In the genomic region with DNA sequence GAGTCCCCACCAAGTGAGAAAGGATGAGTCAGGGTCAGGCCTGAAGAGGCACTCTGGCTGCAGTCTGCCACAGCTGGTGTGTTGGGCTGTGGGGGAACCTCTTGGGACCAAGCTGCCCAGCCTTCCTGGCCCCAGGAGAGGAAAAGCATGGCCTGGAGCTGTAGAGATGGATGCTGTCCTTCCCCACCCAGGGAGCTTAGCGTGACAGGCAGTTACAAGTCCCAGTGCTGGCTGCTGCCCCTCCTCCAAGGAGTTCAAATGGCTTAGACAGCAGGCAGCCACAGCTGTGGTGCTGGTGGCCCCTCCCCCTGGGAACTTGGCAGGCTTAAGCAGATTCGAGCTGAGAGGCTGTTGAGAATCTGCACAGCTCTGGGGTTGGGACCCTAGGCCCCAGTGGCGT, we compare ENCODE assay signal across 12 cellular contexts.
DNase-seq lines count a peak whose midpoint lies in the region; ATAC-seq and TF ChIP-seq lines count a peak whose summit lies in the region.
"Had no signal": no experiment of that assay in that cellular context is flagged by ENCODE, and none has a peak within 500 bp of the region (broad histone marks: within the 10 kb centered on the region; RNA-seq: fewer than 3 reads in every experiment).

No MANE protein-coding gene starts in this region.

- no peaks in the 10 kb centered on the region for H3K36me3 Mint-ChIP-seq in Calu3 (ENCODE audit: insufficient read depth, unreplicated experiment)

- H3K4me3 ChIP-seq in fibroblast of pulmonary artery (replicated peaks; ENCODE audit: low read depth, low read length) = no peak overlapping the region
- no peak overlapping the region for H3K4me3 ChIP-seq in Peyer's patch
- H3K4me3 ChIP-seq: PC-9 had no signal

- H3K27me3 Mint-ChIP-seq in Calu3 (ENCODE audit: unreplicated experiment) = no peaks in the 10 kb centered on the region

- H3K9me3 Mint-ChIP-seq in Calu3 (ENCODE audit: low read depth, unreplicated experiment) = no peaks in the 10 kb centered on the region

- peak; percentile 37 for DNase-seq in NCI-H2227 (lab: John Stamatoyannopoulos, UW; ENCODE audit: unreplicated experiment)
- DNase-seq in NCI-H2227 treated with DMSO at 0.1 percent for 48 hours (lab: John Stamatoyannopoulos, UW) = no peak
- DNase-seq in NCI-H82 (lab: John Stamatoyannopoulos, UW) = peak; percentile 97
- DNase-seq in fibroblast of pulmonary artery (ENCODE audit: low read depth) = peak; percentile 54
- DNase-seq in putamen (ENCODE audit: low spot score) = peak; percentile 28
- no peak for DNase-seq in Peyer's patch
- no peak for DNase-seq in Calu3
- DNase-seq: activated CD4-positive, CD25-positive, alpha-beta regulatory T cell treated with anti-CD3 and anti-CD28 coated beads, Interleukin-2, amount 50 U/mL, for 72 hours; activated naive CD4-positive, alpha-beta T cell treated with Interleukin-2 at 50 U/mL for 16 hours; PC-9 had no signal

- ATAC-seq in HG02981 (IDR thresholded peaks at IDR 0.05; ENCODE audit: unreplicated experiment) = no peak
- ATAC-seq: left lobe of liver had no signal

- no peaks in the 10 kb centered on the region for H3K36me3 ChIP-seq in Peyer's patch

- CTCF ChIA-PET in Calu3 (lab: Charles Lee) = no interaction called here

- no peak overlapping the region for H3K27ac ChIP-seq in Peyer's patch
- H3K27ac ChIP-seq: PC-9 had no signal

- H3K4me3 Mint-ChIP-seq in Calu3 (ENCODE audit: low read depth, unreplicated experiment) = no peak overlapping the region

- no peaks in the 10 kb centered on the region for H3K27me3 ChIP-seq in Peyer's patch

- H3K4me1 Mint-ChIP-seq in Calu3 (ENCODE audit: low read depth, unreplicated experiment) = no peaks in the 10 kb centered on the region

- no peak overlapping the region for H3K27ac Mint-ChIP-seq in Calu3 (ENCODE audit: unreplicated experiment)

- TF ChIP-seq CTCF in fibroblast of pulmonary artery (IDR thresholded peaks at IDR 0.05; ENCODE audit: low read length, missing control alignments) = no peak
- no peak for TF ChIP-seq CTCF in Peyer's patch (IDR thresholded peaks at IDR 0.05)
- TF ChIP-seq CTCF in Calu3 (IDR thresholded peaks at IDR 0.05; ENCODE audit: unreplicated experiment) = no peak

- no peaks in the 10 kb centered on the region for H3K9me3 ChIP-seq in Peyer's patch

- no peak for TF ChIP-seq POLR2A in Peyer's patch (IDR thresholded peaks at IDR 0.05)

- intact Hi-C loops in Calu3 (cut with micrococcal nuclease; ENCODE audit: unreplicated experiment) = loop anchor here (5.0 kb wide), 1 partner anchor 337 kb away; no protein-coding TSS in a partner anchor

- no TSS peak for BruUV-seq in Calu3 (replicated peaks; lab: Mats Ljungman, UMichigan)

- no peaks in the 10 kb centered on the region for H3K4me1 ChIP-seq in Peyer's patch

Comparison
In these comparisons a context has a peak if more than half of its experiments do, and no peak if none do; other contexts are left out.
1. DNase-seq: peak in NCI-H2227 (single experiment), NCI-H82 (single experiment), fibroblast of pulmonary artery (single experiment) and putamen (single experiment); none in NCI-H2227 treated with DMSO at 0.1 percent for 48 hours (single experiment), Peyer's patch (0 of 3) and Calu3 (single experiment).